Comparison of ENCODE assay signal across 15 cellular contexts in genomic region chr6:135085700-135086413, GRCh38. TPM values are rescaled to one million over a fixed set of nuclear protein-coding genes. Genes with fewer than 3 reads are reported as not detected.
DNase-seq lines count a peak whose midpoint lies in the region; ATAC-seq and TF ChIP-seq lines count a peak whose summit lies in the region.
"Had no signal": no experiment of that assay in that cellular context is flagged by ENCODE, and none has a peak within 500 bp of the region (broad histone marks: within the 10 kb centered on the region; RNA-seq: fewer than 3 reads in every experiment).

No MANE protein-coding gene starts in this region.

- H3K27ac ChIP-seq in IMR-90 (ENCODE audit: insufficient read depth, low read length), result no peak overlapping the region
- H3K27ac ChIP-seq: C4-2B, hepatocyte, right atrium auricular region had no signal

- no peaks in the 10 kb centered on the region for H3K36me3 ChIP-seq in IMR-90 (ENCODE audit: control insufficient read depth, insufficient read depth, low read length)
- H3K36me3 ChIP-seq: right atrium auricular region had no signal

- H3K9me3 ChIP-seq in IMR-90 (ENCODE audit: control insufficient read depth, insufficient read depth, low read length), result 0 out of 2 replicates have a peak, but pooled peaks cover 2% of the 10 kb centered on the region

- no peak overlapping the region for H2BK20ac ChIP-seq in IMR-90 (ENCODE audit: low read depth, low read length)

- H3K9ac ChIP-seq in IMR-90 (ENCODE audit: low read depth, low read length), result no peak overlapping the region

- H3K4me1 Mint-ChIP-seq in stimulated activated naive CD8-positive, alpha-beta T cell treated with anti-CD3 and anti-CD28 coated beads, Interleukin-15, Interleukin-2, amounts not matched to agents 100 ng/mL and 50 ng/mL, for 24 hours (ENCODE audit: low read depth), result peaks cover 65% of the 10 kb centered on the region
- H3K4me1 Mint-ChIP-seq in activated T-helper 17 cell treated with anti-CD3 and anti-CD28 coated beads, Interleukin-2, amount 50 U/mL, for 72 hours, result peaks cover 48% of the 10 kb centered on the region

- no peak overlapping the region for H2AFZ ChIP-seq in IMR-90 (replicated peaks; ENCODE audit: low read length, poor library complexity)
- H2AFZ ChIP-seq: hepatocyte had no signal

- peak overlapping the region; percentile 98 for H3K27ac Mint-ChIP-seq in stimulated activated naive CD8-positive, alpha-beta T cell treated with anti-CD3 and anti-CD28 coated beads, Interleukin-15, Interleukin-2, amounts not matched to agents 100 ng/mL and 50 ng/mL, for 24 hours
- H3K27ac Mint-ChIP-seq in activated T-helper 17 cell treated with anti-CD3 and anti-CD28 coated beads, Interleukin-2, amount 50 U/mL, for 72 hours, result peak overlapping the region; percentile 91

- TF ChIP-seq CTCF in IMR-90 (conservative IDR thresholded peaks at IDR 0.05; ENCODE audit: low read depth, low read length), result no peak

- ATAC-seq in stimulated activated naive CD8-positive, alpha-beta T cell treated with anti-CD3 and anti-CD28 coated beads, Interleukin-15, Interleukin-2, amounts not matched to agents 100 U/mL and 50 U/mL, for 24 hours, result no peak
- no peak for ATAC-seq in IMR-90 (ENCODE audit: low read depth)
- no peak for ATAC-seq in activated T-helper 17 cell treated with anti-CD3 and anti-CD28 coated beads, Interleukin-2, amount 50 U/mL, for 72 hours (replicated peaks)
- no peak for ATAC-seq in GM19395 (IDR thresholded peaks at IDR 0.05; ENCODE audit: unreplicated experiment)
- no peak for ATAC-seq in HG03571 (IDR thresholded peaks at IDR 0.05; ENCODE audit: unreplicated experiment)
- ATAC-seq in GM18867 (IDR thresholded peaks at IDR 0.05; ENCODE audit: unreplicated experiment), result no peak
- ATAC-seq: left lobe of liver had no signal

- no peak overlapping the region for H3K56ac ChIP-seq in IMR-90 (ENCODE audit: extremely low read depth, insufficient read depth, low read length)

- no peaks in the 10 kb centered on the region for H3K27me3 Mint-ChIP-seq in stimulated activated naive CD8-positive, alpha-beta T cell treated with anti-CD3 and anti-CD28 coated beads, Interleukin-15, Interleukin-2, amounts not matched to agents 100 ng/mL and 50 ng/mL, for 24 hours
- no peaks in the 10 kb centered on the region for H3K27me3 Mint-ChIP-seq in activated T-helper 17 cell treated with anti-CD3 and anti-CD28 coated beads, Interleukin-2, amount 50 U/mL, for 72 hours

- dilution Hi-C loops in IMR-90 (cut with HindIII; ENCODE audit: low sequenced_read_pairs, unreplicated experiment), result no loop called here

- H3K23ac ChIP-seq in IMR-90 (ENCODE audit: low read depth, low read length), result no peak overlapping the region

- H2BK5ac ChIP-seq in IMR-90 (ENCODE audit: low read depth, low read length, poor library complexity, severe bottlenecking), result no peak overlapping the region

- peaks cover 2% of the 10 kb centered on the region; the same call in 1 of the 2 replicates for H3K27me3 ChIP-seq in IMR-90 (ENCODE audit: control insufficient read depth, insufficient read depth, low read length)
- H3K27me3 ChIP-seq: hepatocyte, right atrium auricular region had no signal

- H2AK9ac ChIP-seq in IMR-90 (replicated peaks; ENCODE audit: low read depth, low read length, poor library complexity), result no peak overlapping the region

- no TSS peak for BruUV-seq in IMR-90 (replicated peaks; lab: Mats Ljungman, UMichigan)

- no peaks in the 10 kb centered on the region for H3K79me1 ChIP-seq in IMR-90 (ENCODE audit: low read depth in 1 of 2, low read length in 2 of 2)

- no peak overlapping the region for H3K18ac ChIP-seq in IMR-90 (ENCODE audit: low read depth, low read length)

- in situ Hi-C loops in IMR-90 (cut with MboI; ENCODE audit: low sequenced_read_pairs), result no loop called here

- no peak for TF ChIP-seq POLR2A in IMR-90 (IDR thresholded peaks at IDR 0.05; ENCODE audit: low read depth, low read length)

- H4K8ac ChIP-seq in IMR-90 (ENCODE audit: low read depth in 2 of 2, low read length in 2 of 2), result no peak overlapping the region

- no peak overlapping the region for H2BK120ac ChIP-seq in IMR-90 (ENCODE audit: low read depth, low read length)

- H4K5ac ChIP-seq in IMR-90 (ENCODE audit: low read depth, low read length), result no peak overlapping the region

- peaks cover 7% of the 10 kb centered on the region for H3K9me3 Mint-ChIP-seq in stimulated activated naive CD8-positive, alpha-beta T cell treated with anti-CD3 and anti-CD28 coated beads, Interleukin-15, Interleukin-2, amounts not matched to agents 100 ng/mL and 50 ng/mL, for 24 hours
- peaks cover 6% of the 10 kb centered on the region for H3K9me3 Mint-ChIP-seq in activated T-helper 17 cell treated with anti-CD3 and anti-CD28 coated beads, Interleukin-2, amount 50 U/mL, for 72 hours

- no peaks in the 10 kb centered on the region for H3K4me1 ChIP-seq in IMR-90 (ENCODE audit: control insufficient read depth, insufficient read depth, low read length)
- H3K4me1 ChIP-seq: right atrium auricular region had no signal

- no peak overlapping the region for H4K91ac ChIP-seq in IMR-90 (ENCODE audit: insufficient read depth, low read depth, low read length)

- no peak overlapping the region for H2BK15ac ChIP-seq in IMR-90 (ENCODE audit: low read depth, low read length)

- CTCF ChIA-PET in IMR-90 (lab: Yijun Ruan, JAX), result interaction anchor here (0.6 kb wide), 1 partner anchor 59 kb away, joined by 5 read pairs; no protein-coding TSS in a partner anchor

- 0 out of 2 replicates have a peak overlapping the region, but pooled peaks have one; percentile 24 for H3K4me3 ChIP-seq in IMR-90 (ENCODE audit: insufficient read depth, low read depth, low read length)
- H3K4me3 ChIP-seq: hepatocyte, right atrium auricular region had no signal

- H3K4me3 Mint-ChIP-seq in stimulated activated naive CD8-positive, alpha-beta T cell treated with anti-CD3 and anti-CD28 coated beads, Interleukin-15, Interleukin-2, amounts not matched to agents 100 ng/mL and 50 ng/mL, for 24 hours, result peak overlapping the region; percentile 76
- H3K4me3 Mint-ChIP-seq in activated T-helper 17 cell treated with anti-CD3 and anti-CD28 coated beads, Interleukin-2, amount 50 U/mL, for 72 hours, result peak overlapping the region; percentile 76

- H4K20me1 ChIP-seq in IMR-90 (ENCODE audit: insufficient read depth, low read length), result no peaks in the 10 kb centered on the region

- peaks cover 8% of the 10 kb centered on the region for H3K36me3 Mint-ChIP-seq in stimulated activated naive CD8-positive, alpha-beta T cell treated with anti-CD3 and anti-CD28 coated beads, Interleukin-15, Interleukin-2, amounts not matched to agents 100 ng/mL and 50 ng/mL, for 24 hours (ENCODE audit: low read depth)
- peaks cover 8% of the 10 kb centered on the region for H3K36me3 Mint-ChIP-seq in activated T-helper 17 cell treated with anti-CD3 and anti-CD28 coated beads, Interleukin-2, amount 50 U/mL, for 72 hours (ENCODE audit: low read depth)

- POLR2A ChIA-PET in IMR-90 (lab: Charles Lee; ENCODE audit: unreplicated experiment), result no interaction called here

- peak overlapping the region; percentile 87 for H3K4me2 ChIP-seq in IMR-90 (ENCODE audit: low read depth, low read length)
- H3K4me2 ChIP-seq: hepatocyte had no signal

- no peak for TF ChIP-seq RAD21 in IMR-90 (IDR thresholded peaks at IDR 0.05; ENCODE audit: low read length)

- no peak overlapping the region for H3K4ac ChIP-seq in IMR-90 (ENCODE audit: low read depth, low read length)

- no peak for DNase-seq in stimulated activated naive CD8-positive, alpha-beta T cell treated with anti-CD3 and anti-CD28 coated beads, Interleukin-15, Interleukin-2, amounts not matched to agents 100 U/mL and 50 U/mL, for 24 hours
- DNase-seq in IMR-90 (no peak), NCI-H128 (lab: John Stamatoyannopoulos, UW; ENCODE audit: unreplicated experiment) (no peak)
- DNase-seq: NCI-H2171; stimulated activated CD4-positive, alpha-beta T cell treated with anti-CD3 and anti-CD28 coated beads, Interleukin-2, amount 100 ng/mL, for 48 hours; stimulated activated naive CD4-positive, alpha-beta T cell treated with Interleukin-2 at 50 U/mL for 16 hours had no signal

- no peak overlapping the region for H3K14ac ChIP-seq in IMR-90 (replicated peaks; ENCODE audit: low read depth, low read length)

- no CpG with 5 or more reads among the region's 1 CpG for WGBS in IMR-90 (ENCODE audit: extremely low coverage in 2 of 2, insufficient read length in 1 of 2), 2 experiments

- 0 out of 2 replicates have a peak, but pooled peaks cover 3% of the 10 kb centered on the region for H3K9me1 ChIP-seq in IMR-90 (ENCODE audit: insufficient read depth, low read length)

- intact Hi-C loops in IMR-90 (cut with micrococcal nuclease), result no loop called here

- H2AK5ac ChIP-seq in IMR-90 (ENCODE audit: low read depth, low read length), result no peak overlapping the region

TF ChIP-seq in IMR-90, 13 proteins besides CTCF, POLR2A, EP300 and RAD21 (continues in another document):
- TF ChIP-seq MAFK (IDR thresholded peaks at IDR 0.05; ENCODE audit: low read depth, low read length) (no peak), BHLHE40 (IDR thresholded peaks at IDR 0.05; ENCODE audit: low read depth, low read length) (no peak), MAZ (IDR thresholded peaks at IDR 0.05; ENCODE audit: borderline replicate concordance, low read depth, low read length) (no peak), RCOR1 (IDR thresholded peaks at IDR 0.05; ENCODE audit: insufficient replicate concordance, low read length) (no peak), CHD1 (IDR thresholded peaks at IDR 0.05; ENCODE audit: low read depth, low read length) (no peak), MXI1 (IDR thresholded peaks at IDR 0.05; ENCODE audit: borderline replicate concordance, low read depth, low read length) (no peak), NFE2L2 (IDR thresholded peaks at IDR 0.05; ENCODE audit: low read depth, low read length) (no peak), RFX5 (IDR thresholded peaks at IDR 0.05; ENCODE audit: low read depth, low read length) (no peak), SMC3 (IDR thresholded peaks at IDR 0.05; ENCODE audit: low read depth, low read length) (no peak), CEBPB (IDR thresholded peaks at IDR 0.05; ENCODE audit: low read depth, low read length) (no peak), USF2 (IDR thresholded peaks at IDR 0.05; ENCODE audit: low read depth, low read length) (no peak), FOS (IDR thresholded peaks at IDR 0.05; ENCODE audit: low read depth, low read length) (no peak)

RNA-seq across cellular contexts. Expression of gene HBS1L, which starts 31.2 kb away (rescaled TPM):
- total RNA-seq in IMR-90 (2012; rRNA removed), result 120 and 171 TPM in 2 replicates
- polyA plus RNA-seq in IMR-90 (2012; rRNA removed), result 38.6 and 45.1 TPM in 2 replicates
- polyA plus RNA-seq in IMR-90 (2012; cell fraction: cytosol; rRNA removed), result 5.3 and 9.9 TPM in 2 replicates
- 2.5 and 23.9 TPM in 2 replicates for polyA plus RNA-seq in IMR-90 (2012; cell fraction: nucleus; rRNA removed; ENCODE audit: low replicate concordance)
- 100 to 1,000 TPM; 149 to 167 TPM for total RNA-seq in activated T-helper 17 cell treated with anti-CD3 and anti-CD28 coated beads, Interleukin-2, amount 50 U/mL, for 72 hours
